Comparison of ENCODE assay signal across 16 cellular contexts in genomic region chr3:179454887-179455286, GRCh38. TPM values are rescaled to one million over a fixed set of nuclear protein-coding genes. Genes with fewer than 3 reads are reported as not detected.
DNase-seq lines count a peak whose midpoint lies in the region; ATAC-seq and TF ChIP-seq lines count a peak whose summit lies in the region.
"Had no signal": no experiment of that assay in that cellular context is flagged by ENCODE, and none has a peak within 500 bp of the region (broad histone marks: within the 10 kb centered on the region; RNA-seq: fewer than 3 reads in every experiment).

No MANE protein-coding gene starts in this region.

- in situ Hi-C loops in astrocyte of the spinal cord (cut with HindIII; ENCODE audit: low sequenced_read_pairs): no loop called here

- CTCF ChIA-PET in HEK293 (lab: Yijun Ruan, JAX): interaction anchor here (0.6 kb wide), 1 partner anchor 64 kb away, joined by 3 read pairs; no protein-coding TSS in a partner anchor

- H3K4me1 ChIP-seq in ACC112 (ENCODE audit: control insufficient read depth, insufficient read depth, low read length, unreplicated experiment) (peaks cover 24% of the 10 kb centered on the region), HEK293 (ENCODE audit: control insufficient read depth, insufficient read depth, low read length) (no peaks in the 10 kb centered on the region), foreskin keratinocyte (peaks cover 19% of the 10 kb centered on the region), SJCRH30 (no peaks in the 10 kb centered on the region)

- H3K27me3 ChIP-seq in ACC112 (ENCODE audit: insufficient read depth, low read length): no peaks in the 10 kb centered on the region
- H3K27me3 ChIP-seq in foreskin keratinocyte: no peaks in the 10 kb centered on the region
- H3K27me3 ChIP-seq in SJCRH30: no peaks in the 10 kb centered on the region

- peak; percentile 69 for ATAC-seq in foreskin keratinocyte
- ATAC-seq in stimulated activated naive CD8-positive, alpha-beta T cell treated with anti-CD3 and anti-CD28 coated beads, Interleukin-15, Interleukin-2, amounts not matched to agents 100 U/mL and 50 U/mL, for 24 hours: no peak

- TF ChIP-seq CTCF in HEK293 (tag by site-specific recombination; IDR thresholded peaks at IDR 0.05) (no peak), astrocyte of the spinal cord (IDR thresholded peaks at IDR 0.05; ENCODE audit: low read depth, low read length) (no peak), foreskin keratinocyte (conservative IDR thresholded peaks at IDR 0.05) (no peak)

- H3K79me2 ChIP-seq in ACC112 (ENCODE audit: control insufficient read depth, insufficient read depth, low read length, unreplicated experiment): peaks cover 11% of the 10 kb centered on the region

- peak overlapping the region; percentile 49; the same call in 1 of the 2 replicates for H3K27ac ChIP-seq in ACC112 (ENCODE audit: low read depth, low read length)
- no peak overlapping the region for H3K27ac ChIP-seq in HEK293 (ENCODE audit: extremely low read depth, low read depth, low read length)
- no peak overlapping the region for H3K27ac ChIP-seq in foreskin keratinocyte
- H3K27ac ChIP-seq in SJCRH30: no peak overlapping the region

- H3K4me3 ChIP-seq in ACC112 (ENCODE audit: low read depth, low read length): no peak overlapping the region
- no peak overlapping the region for H3K4me3 ChIP-seq in HEK293 (ENCODE audit: low read depth, low read length)
- H3K4me3 ChIP-seq in astrocyte of the spinal cord (ENCODE audit: low read depth, low read length): no peak overlapping the region
- no peak overlapping the region for H3K4me3 ChIP-seq in SJCRH30

- H3K36me3 ChIP-seq in ACC112 (ENCODE audit: insufficient read depth, low read length): no peaks in the 10 kb centered on the region
- no peaks in the 10 kb centered on the region for H3K36me3 ChIP-seq in HEK293 (ENCODE audit: control insufficient read depth in 2 of 2, insufficient read depth in 1 of 2, low read length in 2 of 2)
- H3K36me3 ChIP-seq in SJCRH30: no peaks in the 10 kb centered on the region

- POLR2A ChIA-PET in HEK293 (lab: Yijun Ruan, JAX): interaction anchor here (0.7 to 0.8 kb wide), 2 partner anchors 80 to 108 kb away, joined by 3 read pairs; partner anchors contain the start of gene ACTL6A

- DNase-seq in astrocyte of the spinal cord (ENCODE audit: low read depth, low spot score) (peak; percentile 32), foreskin keratinocyte (peak; percentile 37 to 68), SIG-M5 treated with dmso at 0.1 percent for 504 hours (lab: John Stamatoyannopoulos, UW; ENCODE audit: unreplicated experiment) (no peak), SJCRH30 (no peak)
- no peak for DNase-seq in stimulated activated CD4-positive, alpha-beta T cell treated with anti-CD3 and anti-CD28 coated beads, Interleukin-2, amount 100 ng/mL, for 48 hours
- no peak for DNase-seq in stimulated activated naive CD8-positive, alpha-beta T cell treated with anti-CD3 and anti-CD28 coated beads, Interleukin-15, Interleukin-2, amounts not matched to agents 100 U/mL and 50 U/mL, for 24 hours
- DNase-seq: AML-193; CD4-positive, CD25-positive, alpha-beta regulatory T cell; Karpas-422; MV-4-11; NCI-H1417 treated with DMSO at 0.1 percent for 48 hours; NCI-H2029 treated with DMSO at 0.1 percent for 48 hours; NCI-H510A treated with DMSO at 0.1 percent for 48 hours; SIG-M5 had no signal

- no peaks in the 10 kb centered on the region for H3K9me3 ChIP-seq in HEK293 (ENCODE audit: control insufficient read depth, insufficient read depth, low read depth, low read length)
- H3K9me3 ChIP-seq in SJCRH30 (replicated peaks): no peaks in the 10 kb centered on the region

- no peak overlapping the region for H2AFZ ChIP-seq in ACC112 (ENCODE audit: low read length, unreplicated experiment)

TF ChIP-seq in HEK293, 187 proteins besides CTCF, POLR2A, EP300 and RAD21:
- TF ChIP-seq IKZF3 (tag by site-specific recombination; IDR thresholded peaks at IDR 0.05) (0 out of 2 replicates have a peak, but pooled peaks have one; percentile 24), ZNF600 (tag by site-specific recombination; IDR thresholded peaks at IDR 0.05) (no peak)

RNA-seq across cellular contexts. Expression of gene GNB4, which starts 3.6 kb away (rescaled TPM):
- total RNA-seq in foreskin keratinocyte: 30.7 and 32.9 TPM in 2 replicates
- 6.7 and 8.6 TPM in 2 replicates for polyA plus RNA-seq in foreskin keratinocyte
- total RNA-seq in SJCRH30 (2014; rRNA removed; shearing (Covaris generic)): 48.1 and 48.9 TPM in 2 replicates

Comparison
In these comparisons a context has a peak if more than half of its experiments do, and no peak if none do; other contexts are left out.
1. DNase-seq: peak in astrocyte of the spinal cord (single experiment) and foreskin keratinocyte (2 of 2); none in stimulated activated CD4-positive, alpha-beta T cell treated with anti-CD3 and anti-CD28 coated beads, Interleukin-2, amount 100 ng/mL, for 48 hours (0 of 2), SIG-M5 treated with dmso at 0.1 percent for 504 hours (single experiment), stimulated activated naive CD8-positive, alpha-beta T cell treated with anti-CD3 and anti-CD28 coated beads, Interleukin-15, Interleukin-2, amounts not matched to agents 100 U/mL and 50 U/mL, for 24 hours (single experiment) and SJCRH30 (0 of 2).